In the genomic region with DNA sequence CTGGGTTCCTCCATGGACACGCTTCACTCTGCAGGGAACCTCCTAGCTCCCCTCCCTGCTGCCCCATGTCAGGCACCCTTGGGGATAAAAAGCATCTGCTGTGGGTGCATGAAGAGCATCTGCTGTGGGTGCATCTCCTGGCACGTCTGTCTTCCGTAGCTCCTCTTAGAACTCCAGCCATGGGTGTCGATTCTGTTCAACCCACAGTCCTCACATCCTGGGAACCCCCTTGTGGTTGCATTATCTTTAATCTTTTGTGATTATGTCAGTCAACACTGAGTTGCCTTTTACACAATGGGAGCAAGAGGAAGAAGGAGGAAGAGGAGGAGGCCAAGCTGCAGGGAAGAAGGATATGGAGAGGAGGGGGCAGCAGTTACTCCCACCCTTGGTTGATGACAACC, we compare ENCODE assay signal across 20 cellular contexts. TPM values are rescaled to one million over a fixed set of nuclear protein-coding genes. Genes with fewer than 3 reads are reported as not detected.
DNase-seq lines count a peak whose midpoint lies in the region; ATAC-seq lines count a peak whose summit lies in the region.
"Had no signal": no experiment of that assay in that cellular context is flagged by ENCODE, and none has a peak within 500 bp of the region (broad histone marks: within the 10 kb centered on the region; RNA-seq: fewer than 3 reads in every experiment).

No MANE protein-coding gene starts in this region.

- peak in 1 of 2 donors; percentile 51 for ATAC-seq in activated T-cell treated with anti-CD3 and anti-CD28 coated beads, Interleukin-2, amount 50 U/mL, for 72 hours (replicated peaks in 1 of 2)
- peak; percentile 21 for ATAC-seq in effector memory CD8-positive, alpha-beta T cell (replicated peaks)
- peak; percentile 58 for ATAC-seq in stimulated activated naive CD8-positive, alpha-beta T cell treated with anti-CD3 and anti-CD28 coated beads, Interleukin-15, amount 100 ng/mL, for 72 hours
- ATAC-seq in left lobe of liver (no peak), GM19455 (IDR thresholded peaks at IDR 0.05; ENCODE audit: unreplicated experiment) (no peak)
- ATAC-seq: natural killer cell had no signal

- H3K27me3 Mint-ChIP-seq in activated T-cell treated with anti-CD3 and anti-CD28 coated beads, Interleukin-2, amount 50 U/mL, for 72 hours (ENCODE audit: low read depth), result peaks cover 21% of the 10 kb centered on the region
- H3K27me3 Mint-ChIP-seq in effector memory CD8-positive, alpha-beta T cell, result no peaks in the 10 kb centered on the region
- H3K27me3 Mint-ChIP-seq in stimulated activated naive CD8-positive, alpha-beta T cell treated with anti-CD3 and anti-CD28 coated beads, Interleukin-15, amount 100 ng/mL, for 72 hours, result no peaks in the 10 kb centered on the region

- no peaks in the 10 kb centered on the region for H3K9me3 Mint-ChIP-seq in activated T-cell treated with anti-CD3 and anti-CD28 coated beads, Interleukin-2, amount 50 U/mL, for 72 hours
- H3K9me3 Mint-ChIP-seq in effector memory CD8-positive, alpha-beta T cell, result no peaks in the 10 kb centered on the region
- H3K9me3 Mint-ChIP-seq in stimulated activated naive CD8-positive, alpha-beta T cell treated with anti-CD3 and anti-CD28 coated beads, Interleukin-15, amount 100 ng/mL, for 72 hours, result peaks cover 0 to 5% of the 10 kb centered on the region in 2 donors
- H3K9me3 Mint-ChIP-seq: activated naive CD4-positive, alpha-beta T cell treated with anti-CD3 and anti-CD28 coated beads for 36 hours; natural killer cell had no signal

- H3K4me3 ChIP-seq in Jurkat, Clone E6-1 (ENCODE audit: low read length), result no peak overlapping the region
- H3K4me3 ChIP-seq: colonic mucosa had no signal

- peak overlapping the region; percentile 0 to 11 for H3K4me3 Mint-ChIP-seq in activated T-cell treated with anti-CD3 and anti-CD28 coated beads, Interleukin-2, amount 50 U/mL, for 72 hours
- peak overlapping the region in 1 of 2 donors; percentile 36 for H3K4me3 Mint-ChIP-seq in effector memory CD8-positive, alpha-beta T cell
- H3K4me3 Mint-ChIP-seq in stimulated activated naive CD8-positive, alpha-beta T cell treated with anti-CD3 and anti-CD28 coated beads, Interleukin-15, amount 100 ng/mL, for 72 hours, result peak overlapping the region in 1 of 2 donors; percentile 8
- H3K4me3 Mint-ChIP-seq: activated naive CD4-positive, alpha-beta T cell treated with anti-CD3 and anti-CD28 coated beads for 36 hours; natural killer cell had no signal

- peaks cover 35% of the 10 kb centered on the region for H3K4me1 Mint-ChIP-seq in activated T-cell treated with anti-CD3 and anti-CD28 coated beads, Interleukin-2, amount 50 U/mL, for 72 hours (ENCODE audit: low read depth)
- peaks cover 33 to 39% of the 10 kb centered on the region in 2 donors for H3K4me1 Mint-ChIP-seq in effector memory CD8-positive, alpha-beta T cell (ENCODE audit: low read depth in 2 of 2)
- H3K4me1 Mint-ChIP-seq in stimulated activated naive CD8-positive, alpha-beta T cell treated with anti-CD3 and anti-CD28 coated beads, Interleukin-15, amount 100 ng/mL, for 72 hours, result peaks cover 44% of the 10 kb centered on the region

- no peaks in the 10 kb centered on the region for H3K36me3 Mint-ChIP-seq in activated T-cell treated with anti-CD3 and anti-CD28 coated beads, Interleukin-2, amount 50 U/mL, for 72 hours (ENCODE audit: insufficient read depth in 2 of 2)
- H3K36me3 Mint-ChIP-seq in effector memory CD8-positive, alpha-beta T cell (ENCODE audit: insufficient read depth), result peaks cover 14% of the 10 kb centered on the region
- H3K36me3 Mint-ChIP-seq: natural killer cell had no signal

- DNase-seq in activated T-cell treated with anti-CD3 and anti-CD28 coated beads, Interleukin-2, amount 50 U/mL, for 72 hours, result no peak
- DNase-seq in activated T-cell treated with anti-CD3 and anti-CD28 coated beads, Interleukin-2, amount 50 U/mL, for 1 hour, result no peak
- peak; percentile 24 for DNase-seq in Jurkat, Clone E6-1 (ENCODE audit: low read depth, low spot score)
- no peak for DNase-seq in effector memory CD8-positive, alpha-beta T cell
- DNase-seq in stimulated activated naive CD8-positive, alpha-beta T cell treated with anti-CD3 and anti-CD28 coated beads, Interleukin-15, amount 100 ng/mL, for 72 hours, result peak in 1 of 2 donors; percentile 22
- DNase-seq in hepatic stellate cell (ENCODE audit: low spot score) (no peak), left lobe of liver (ENCODE audit: low spot score) (no peak)
- DNase-seq: activated CD4-positive, alpha-beta T cell treated with anti-CD3 and anti-CD28 coated beads for 1 hour; activated naive CD4-positive, alpha-beta T cell treated with anti-CD3 and anti-CD28 coated beads for 36 hours; activated T-cell treated with anti-CD3 and anti-CD28 coated beads for 4 hours; colonic mucosa; COR-L47; EL; hippocampal formation; mammary epithelial cell; natural killer cell; NCI-H1105 treated with DMSO at 0.1 percent for 48 hours had no signal

- no peak overlapping the region for H3K27ac Mint-ChIP-seq in activated T-cell treated with anti-CD3 and anti-CD28 coated beads, Interleukin-2, amount 50 U/mL, for 72 hours
- peak overlapping the region; percentile 50 to 82 for H3K27ac Mint-ChIP-seq in effector memory CD8-positive, alpha-beta T cell
- no peak overlapping the region for H3K27ac Mint-ChIP-seq in stimulated activated naive CD8-positive, alpha-beta T cell treated with anti-CD3 and anti-CD28 coated beads, Interleukin-15, amount 100 ng/mL, for 72 hours
- H3K27ac Mint-ChIP-seq: activated naive CD4-positive, alpha-beta T cell treated with anti-CD3 and anti-CD28 coated beads for 36 hours; natural killer cell had no signal

RNA-seq across cellular contexts. Expression of a gene that starts 24.1 kb away (rescaled TPM):
- 1 to 10 TPM; 1.2 to 7.8 TPM for total RNA-seq in activated T-cell treated with anti-CD3 and anti-CD28 coated beads, Interleukin-2, amount 50 U/mL, for 72 hours
- polyA plus RNA-seq in Jurkat, Clone E6-1 (2012; ENCODE audit: insufficient read depth, insufficient read length), result not detected
- total RNA-seq in left lobe of liver, result not detected
- total RNA-seq: endothelial cell of umbilical vein, mammary epithelial cell had no signal
- polyA plus RNA-seq: endothelial cell of umbilical vein, keratinocyte, mammary epithelial cell had no signal

RNA-seq across cellular contexts. Expression of a gene that starts 59.0 kb away (rescaled TPM):
- not detected for total RNA-seq in activated T-cell treated with anti-CD3 and anti-CD28 coated beads, Interleukin-2, amount 50 U/mL, for 72 hours
- not detected for polyA plus RNA-seq in Jurkat, Clone E6-1 (2012; ENCODE audit: insufficient read depth, insufficient read length)
- not detected for total RNA-seq in left lobe of liver
- total RNA-seq: activated naive CD4-positive, alpha-beta T cell treated with anti-CD3 and anti-CD28 coated beads for 36 hours; colonic mucosa; endothelial cell of umbilical vein; mammary epithelial cell had no signal
- polyA plus RNA-seq: endothelial cell of umbilical vein, keratinocyte, mammary epithelial cell had no signal

Comparison
In these comparisons a context has a peak if more than half of its experiments do, and no peak if none do; other contexts are left out.
1. ATAC-seq: peak in effector memory CD8-positive, alpha-beta T cell (single experiment) and stimulated activated naive CD8-positive, alpha-beta T cell treated with anti-CD3 and anti-CD28 coated beads, Interleukin-15, amount 100 ng/mL, for 72 hours (single experiment); none in left lobe of liver (single experiment) and GM19455 (single experiment).
2. H3K27ac Mint-ChIP-seq: peak in effector memory CD8-positive, alpha-beta T cell (2 of 2); none in activated T-cell treated with anti-CD3 and anti-CD28 coated beads, Interleukin-2, amount 50 U/mL, for 72 hours (single experiment) and stimulated activated naive CD8-positive, alpha-beta T cell treated with anti-CD3 and anti-CD28 coated beads, Interleukin-15, amount 100 ng/mL, for 72 hours (0 of 2).